ENCODE assay signal across 8 cellular contexts in the genomic region with DNA sequence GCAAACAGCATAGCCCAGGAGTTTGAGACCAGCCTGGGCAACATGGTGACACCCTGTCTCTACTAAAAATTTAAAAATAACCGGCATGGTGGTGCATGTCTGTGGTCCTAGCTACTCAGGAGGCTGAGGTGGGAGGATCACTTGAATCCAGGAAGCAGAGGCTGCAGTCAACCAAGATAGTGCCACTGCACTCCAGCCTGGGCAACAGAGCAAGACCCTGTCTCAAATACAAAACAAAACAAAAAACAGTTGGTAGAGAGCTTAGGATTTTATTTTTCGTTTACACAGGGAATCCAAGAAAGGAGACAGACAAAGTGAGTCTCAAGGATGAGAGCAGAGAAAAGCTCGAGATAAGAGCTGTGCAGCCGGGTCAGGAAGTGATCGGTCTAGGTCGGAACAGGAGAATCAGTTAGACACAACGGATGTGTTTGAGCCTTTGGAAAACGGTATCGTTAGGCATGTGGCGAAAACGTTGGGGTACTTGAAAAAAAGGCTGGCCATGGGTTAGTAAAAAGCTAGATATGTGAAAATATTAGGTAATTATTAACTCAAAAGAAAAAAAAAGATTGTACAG.
DNase-seq lines count a peak whose midpoint lies in the region; ATAC-seq, FAIRE-seq and TF ChIP-seq lines count a peak whose summit lies in the region.

No MANE protein-coding gene starts in this region.

- no peak overlapping the region for H2AFZ ChIP-seq in ACC112 (ENCODE audit: low read length, unreplicated experiment)

- H3K79me2 ChIP-seq in ACC112 (ENCODE audit: control insufficient read depth, insufficient read depth, low read length, unreplicated experiment): peaks cover 16% of the 10 kb centered on the region

- H3K4me3 ChIP-seq in ACC112 (ENCODE audit: low read depth, low read length) (peak overlapping the region; percentile 95), HL-60 (replicated peaks; ENCODE audit: insufficient read depth, low read length) (peak overlapping the region; percentile 68), astrocyte of the cerebellum (ENCODE audit: low read depth, low read length) (peak overlapping the region; percentile 87), mucosa of rectum (ENCODE audit: low read length in 2 of 2) (peak overlapping the region; percentile 85 to 99)

- DNase-seq in HL-60 (ENCODE audit: low read depth in 1 of 2, low spot score in 1 of 2) (no peak), astrocyte of the cerebellum (ENCODE audit: low read depth) (no peak), NCI-H1436 (lab: John Stamatoyannopoulos, UW) (no peak), ecto neural progenitor cell (ENCODE audit: low spot score) (no peak), D721Med (ENCODE audit: insufficient read length, low spot score) (no peak)

- TF ChIP-seq CTCF in HL-60 (IDR thresholded peaks at IDR 0.05; ENCODE audit: insufficient read depth, low read length): no peak
- TF ChIP-seq CTCF in astrocyte of the cerebellum (IDR thresholded peaks at IDR 0.05; ENCODE audit: low read depth, low read length, missing control alignments): no peak
- TF ChIP-seq CTCF in D721Med (IDR thresholded peaks at IDR 0.05; ENCODE audit: insufficient read depth, missing control alignments): no peak

- no peaks in the 10 kb centered on the region for H3K9me3 ChIP-seq in mucosa of rectum (ENCODE audit: control insufficient read depth in 2 of 2, low read length in 2 of 2)

- no peaks in the 10 kb centered on the region for H3K36me3 ChIP-seq in ACC112 (ENCODE audit: insufficient read depth, low read length)
- peaks cover 4% of the 10 kb centered on the region in 2 donors for H3K36me3 ChIP-seq in mucosa of rectum (ENCODE audit: control insufficient read depth in 2 of 2, insufficient read depth in 2 of 2, low read length in 2 of 2)

- no peak for ATAC-seq in GM21515 (IDR thresholded peaks at IDR 0.05; ENCODE audit: unreplicated experiment)

- H3K27me3 ChIP-seq in ACC112 (ENCODE audit: insufficient read depth, low read length): no peaks in the 10 kb centered on the region
- no peaks in the 10 kb centered on the region for H3K27me3 ChIP-seq in HL-60 (ENCODE audit: insufficient read depth, poor library complexity, severe bottlenecking)
- H3K27me3 ChIP-seq in mucosa of rectum (ENCODE audit: control insufficient read depth in 2 of 2, insufficient read depth in 2 of 2, low read length in 2 of 2): no peaks in the 10 kb centered on the region

- FAIRE-seq in D721Med (lab: Jason Lieb, UNC): no peak

- in situ Hi-C loops in astrocyte of the cerebellum (cut with HindIII; ENCODE audit: low sequenced_read_pairs): no loop called here

- H3K9ac ChIP-seq in mucosa of rectum (ENCODE audit: low read depth in 1 of 2, low read length in 2 of 2): no peak overlapping the region

- H3K4me1 ChIP-seq in ACC112 (ENCODE audit: control insufficient read depth, insufficient read depth, low read length, unreplicated experiment): peaks cover 11% of the 10 kb centered on the region
- H3K4me1 ChIP-seq in mucosa of rectum (ENCODE audit: control insufficient read depth in 2 of 2, insufficient read depth in 2 of 2, low read length in 2 of 2): peaks cover 21 to 23% of the 10 kb centered on the region in 2 donors

- H3K27ac ChIP-seq in ACC112 (ENCODE audit: low read depth, low read length) (peak overlapping the region; percentile 100; the same call in 1 of the 2 replicates), HL-60 (replicated peaks) (peak overlapping the region; percentile 95), mucosa of rectum (ENCODE audit: low read depth in 2 of 2, low read length in 2 of 2) (peak overlapping the region in 1 of 2 donors; percentile 100)
